Comparison of ENCODE assay signal across 9 cellular contexts in genomic region chr15:70111203-70112017, GRCh38. TPM values are rescaled to one million over a fixed set of nuclear protein-coding genes. Genes with fewer than 3 reads are reported as not detected.
DNase-seq lines count a peak whose midpoint lies in the region; ATAC-seq, FAIRE-seq and TF ChIP-seq lines count a peak whose summit lies in the region.
"Had no signal": no experiment of that assay in that cellular context is flagged by ENCODE, and none has a peak within 500 bp of the region (broad histone marks: within the 10 kb centered on the region; RNA-seq: fewer than 3 reads in every experiment).

No MANE protein-coding gene starts in this region.

- FAIRE-seq in K562 (lab: Jason Lieb, UNC) (peak; percentile 97), small intestine (lab: Jason Lieb, UNC) (no peak)

- H3K36me3 ChIP-seq in K562 (ENCODE audit: control insufficient read depth, insufficient read depth, low read length) (no peaks in the 10 kb centered on the region), iPS-18a (ENCODE audit: control insufficient read depth, low read depth, low read length) (no peaks in the 10 kb centered on the region), small intestine (ENCODE audit: control insufficient read depth in 2 of 2, insufficient read depth in 2 of 2, low read length in 2 of 2) (no peaks in the 10 kb centered on the region)
- H3K36me3 ChIP-seq in effector memory CD4-positive, alpha-beta T cell (ENCODE audit: control insufficient read depth, insufficient read depth, low read length) = no peaks in the 10 kb centered on the region
- H3K36me3 ChIP-seq: neutrophil had no signal

- H3K27me3 ChIP-seq in K562 (ENCODE audit: control insufficient read depth in 2 of 2, insufficient read depth in 2 of 2, low read length in 2 of 2) (peaks cover 2 to 5% of the 10 kb centered on the region in 2 experiments; a peak in 3 of 5 replicates), iPS-18a (ENCODE audit: control insufficient read depth, insufficient read depth, low read length) (no peaks in the 10 kb centered on the region), small intestine (ENCODE audit: control insufficient read depth in 2 of 2, insufficient read depth in 2 of 2, low read length in 2 of 2) (peaks cover 0 to 2% of the 10 kb centered on the region in 2 donors)
- no peaks in the 10 kb centered on the region for H3K27me3 ChIP-seq in effector memory CD4-positive, alpha-beta T cell (replicated peaks; ENCODE audit: control insufficient read depth, insufficient read depth, low read length, poor library complexity, severe bottlenecking)
- H3K27me3 ChIP-seq: neutrophil had no signal

- 11% methylated on average over 4 of the region's 7 CpGs for WGBS in K562 (ENCODE audit: insufficient coverage, low coverage, missing lambda C conversion rate)
- 9 to 25% (median 17%) methylated on average over 7 of the region's 7 CpGs for WGBS in small intestine, 3 donors

- H3K9me3 ChIP-seq in K562 (replicated peaks; ENCODE audit: control insufficient read depth, insufficient read depth, low read depth, low read length) = no peaks in the 10 kb centered on the region
- no peaks in the 10 kb centered on the region for H3K9me3 ChIP-seq in iPS-18a (ENCODE audit: control insufficient read depth, low read depth, low read length)
- no peaks in the 10 kb centered on the region for H3K9me3 ChIP-seq in small intestine (ENCODE audit: control insufficient read depth, low read depth)
- no peaks in the 10 kb centered on the region for H3K9me3 ChIP-seq in effector memory CD4-positive, alpha-beta T cell (ENCODE audit: control insufficient read depth, low read length)
- H3K9me3 ChIP-seq: neutrophil had no signal

- DNase-seq in GM04503 (ENCODE audit: low read depth) = peak; percentile 44
- DNase-seq in NCI-H2196 (lab: John Stamatoyannopoulos, UW; ENCODE audit: unreplicated experiment) = peak; percentile 34
- DNase-seq in K562 (ENCODE audit: extremely low read depth in 1 of 4, low spot score in 3 of 4) = peak; percentile 81 to 84 (median 83)
- peak; percentile 85 for DNase-seq in small intestine
- no peak for DNase-seq in activated naive CD4-positive, alpha-beta T cell treated with anti-CD3 and anti-CD28 coated beads, Interleukin-2, amount 50 U/mL, for 72 hours (ENCODE audit: low spot score in 2 of 2)
- DNase-seq in effector memory CD4-positive, alpha-beta T cell = no peak

- H2AFZ ChIP-seq in K562 (ENCODE audit: low read depth, low read length) = peak overlapping the region; percentile 60

- H3K9me3 Mint-ChIP-seq in activated naive CD4-positive, alpha-beta T cell treated with anti-CD3 and anti-CD28 coated beads, Interleukin-2, amount 50 U/mL, for 72 hours = no peaks in the 10 kb centered on the region

- ATAC-seq in K562 = peak; percentile 96
- no peak for ATAC-seq in activated naive CD4-positive, alpha-beta T cell treated with anti-CD3 and anti-CD28 coated beads, Interleukin-2, amount 50 U/mL, for 72 hours
- ATAC-seq in GM19328 (IDR thresholded peaks at IDR 0.05; ENCODE audit: unreplicated experiment) = no peak

- no peaks in the 10 kb centered on the region for H3K79me2 ChIP-seq in K562 (ENCODE audit: control insufficient read depth, insufficient read depth, low read length)

- no peak for TF ChIP-seq RAD21 in K562 (CRISPR knock-in tag; conservative IDR thresholded peaks at IDR 0.05 in 1 of 2, IDR thresholded peaks at IDR 0.05 in 1 of 2)

- no TSS peak for BruUV-seq in K562 (replicated peaks; lab: Mats Ljungman, UMichigan)

- no peaks in the 10 kb centered on the region for H3K9me1 ChIP-seq in K562 (ENCODE audit: control insufficient read depth, insufficient read depth, low read length)

- no peaks in the 10 kb centered on the region for H4K20me1 ChIP-seq in K562 (replicated peaks; ENCODE audit: control insufficient read depth, insufficient read depth, low read length)

- H3K27ac ChIP-seq in K562 (ENCODE audit: extremely low read depth, low read depth, low read length) = peak overlapping the region; percentile 55; the same call in 1 of the 3 replicates
- H3K27ac ChIP-seq in iPS-18a (ENCODE audit: low read length) = no peak overlapping the region
- H3K27ac ChIP-seq in small intestine (ENCODE audit: low read depth in 1 of 2, low read length in 1 of 2) = no peak overlapping the region
- H3K27ac ChIP-seq in effector memory CD4-positive, alpha-beta T cell (ENCODE audit: insufficient read depth, low read length, poor library complexity, severe bottlenecking) = no peak overlapping the region
- H3K27ac ChIP-seq: neutrophil had no signal

- TF ChIP-seq EP300 in K562 (IDR thresholded peaks at IDR 0.05; ENCODE audit: low read length) = 0 out of 2 replicates have a peak, but pooled peaks have one; percentile 41

- TF ChIP-seq POLR2A in K562 (conservative IDR thresholded peaks at IDR 0.05) = no peak

- peaks cover 9 to 11% of the 10 kb centered on the region in 2 experiments for H3K4me1 ChIP-seq in K562 (replicated peaks in 1 of 2; ENCODE audit: control insufficient read depth in 2 of 2, insufficient read depth in 2 of 2, low read length in 2 of 2)
- H3K4me1 ChIP-seq in iPS-18a (ENCODE audit: control insufficient read depth, low read depth, low read length) = peaks cover 18% of the 10 kb centered on the region
- peaks cover 6 to 9% of the 10 kb centered on the region in 2 donors for H3K4me1 ChIP-seq in small intestine (ENCODE audit: control insufficient read depth in 2 of 2, insufficient read depth in 1 of 2, low read depth in 1 of 2, low read length in 1 of 2)
- no peaks in the 10 kb centered on the region for H3K4me1 ChIP-seq in effector memory CD4-positive, alpha-beta T cell (ENCODE audit: control insufficient read depth, insufficient read depth, low read length, poor library complexity, severe bottlenecking)

- H3K36me3 Mint-ChIP-seq in activated naive CD4-positive, alpha-beta T cell treated with anti-CD3 and anti-CD28 coated beads, Interleukin-2, amount 50 U/mL, for 72 hours = no peaks in the 10 kb centered on the region

- peak overlapping the region; percentile 55 for H3K4me2 ChIP-seq in K562 (ENCODE audit: insufficient read depth, low read length)

- H3K9ac ChIP-seq in K562 (ENCODE audit: insufficient read depth in 1 of 2, low read depth in 2 of 2, low read length in 2 of 2) (peak overlapping the region in 1 of 2 experiments; percentile 77; a peak in 1 of 4 replicates), iPS-18a (ENCODE audit: low read length) (no peak overlapping the region)

- TF ChIP-seq CTCF in K562 (IDR thresholded peaks at IDR 0.05 in 2 of 3, conservative IDR thresholded peaks at IDR 0.05 in 1 of 3; ENCODE audit: insufficient read depth in 2 of 3, low read depth in 1 of 3, low read length in 3 of 3) = no peak

- intact Hi-C loops in K562 (cut with micrococcal nuclease) = loop anchor here (1.0 kb wide), 1 partner anchor 10 kb away; no protein-coding TSS in a partner anchor

- no peak overlapping the region; the same call in 1 of the 2 replicates for H3K4me3 ChIP-seq in K562
- peak overlapping the region; percentile 35 for H3K4me3 ChIP-seq in iPS-18a (ENCODE audit: low read length)
- H3K4me3 ChIP-seq in small intestine (ENCODE audit: low read depth in 1 of 2, low read length in 2 of 2) = no peak overlapping the region
- no peak overlapping the region for H3K4me3 ChIP-seq in effector memory CD4-positive, alpha-beta T cell (ENCODE audit: insufficient read depth, low read depth, low read length, poor library complexity, severe bottlenecking)

- no peak overlapping the region for H3K27ac Mint-ChIP-seq in activated naive CD4-positive, alpha-beta T cell treated with anti-CD3 and anti-CD28 coated beads, Interleukin-2, amount 50 U/mL, for 72 hours

- POLR2A ChIA-PET in K562 (lab: Yijun Ruan, JAX) = interaction anchor here (1.1 to 5.4 kb wide), 4 partner anchors 9 to 14 kb away, joined by 4 to 30 read pairs (median 8); no protein-coding TSS in a partner anchor

- in situ Hi-C loops in K562 (cut with MboI) = no loop called here

- CTCF ChIA-PET in K562 (lab: Yijun Ruan, JAX; ENCODE audit: low intra/inter-chr PET ratio) = no interaction called here

TF ChIP-seq in K562, 482 proteins besides CTCF, POLR2A, EP300 and RAD21 (continues in another document):
- no peak for TF ChIP-seq ZNF24 (IDR thresholded peaks at IDR 0.05)
- no peak for TF ChIP-seq CREM (IDR thresholded peaks at IDR 0.05; ENCODE audit: low read depth)
- TF ChIP-seq FOXM1 (IDR thresholded peaks at IDR 0.05; ENCODE audit: low read depth) = peak; percentile 67; the same call in 1 of the 2 replicates
- TF ChIP-seq FOXM1 (CRISPR knock-in tag; IDR thresholded peaks at IDR 0.05; ENCODE audit: low read depth) = no peak
- no peak for TF ChIP-seq FOXK2 (conservative IDR thresholded peaks at IDR 0.05 in 1 of 2, IDR thresholded peaks at IDR 0.05 in 1 of 2; ENCODE audit: low read depth in 2 of 2)

RNA-seq across cellular contexts. Expression of gene TLE3, which starts 13.7 kb away (rescaled TPM):
- total RNA-seq in K562 (2011; cell fraction: chromatin; rRNA removed; ENCODE audit: low replicate concordance) = 47.5 and 98.2 TPM in 2 replicates
- total RNA-seq in K562 (2011; cell fraction: nucleolus; rRNA removed) = 56.7 and 69.2 TPM in 2 replicates
- 49.1 and 56.6 TPM in 2 replicates for total RNA-seq in K562 (2011; cell fraction: nucleoplasm; rRNA removed)
- 26.9 and 31.6 TPM in 2 replicates for total RNA-seq in K562 (2014; rRNA removed)
- 13.4 and 14.2 TPM in 2 replicates for total RNA-seq in K562 (2014; rRNA removed; fragmentation: Illumina TruSeq; extraction: Trizol)
- 14.1 and 14.3 TPM in 2 replicates for total RNA-seq in K562 (2015; rRNA removed; fragmentation: Illumina TruSeq; extraction: Trizol)
- 78.3 and 84.2 TPM in 2 replicates for total RNA-seq in K562 (2021)
- 6.4 and 14.8 TPM in 2 replicates for polyA plus RNA-seq in K562 (2011; rRNA removed)
- polyA plus RNA-seq in K562 (2011; cell fraction: cytosol; rRNA removed) = 8.4 and 9.7 TPM in 2 replicates
- 34.5 and 47.6 TPM in 2 replicates for polyA plus RNA-seq in K562 (2011; cell fraction: nucleus; rRNA removed)
- polyA plus RNA-seq in K562 (2012) = 33.7 and 52.9 TPM in 2 replicates
- 14.4 and 30.2 TPM in 2 replicates for polyA plus RNA-seq in K562 (2014; fragmentation: Illumina TruSeq; extraction: Trizol)
- polyA plus RNA-seq in K562 (2014; fragmentation: Nextera tagmentation; extraction: Ambion mirVana) = 1 to 10 TPM; 1.5 to 2.3 TPM
- polyA plus RNA-seq in K562 (2014; rRNA removed) = 21.1 and 25.2 TPM in 2 replicates
- 32.3 and 47.1 TPM in 2 replicates for polyA minus RNA-seq in K562 (2011; rRNA and poly(A)+ RNA removed)
- 34.6 and 56.1 TPM in 2 replicates for polyA minus RNA-seq in K562 (2011; cell fraction: cytosol; rRNA and poly(A)+ RNA removed)
- 45.1 and 56.8 TPM in 2 replicates for polyA minus RNA-seq in K562 (2011; cell fraction: nucleus; rRNA and poly(A)+ RNA removed)
- 10 to 100 TPM; 14.3 to 22.2 (median 14.6) TPM for polyA plus RNA-seq in small intestine
- total RNA-seq in activated naive CD4-positive, alpha-beta T cell treated with anti-CD3 and anti-CD28 coated beads, Interleukin-2, amount 50 U/mL, for 72 hours = 100 to 1,000 TPM in 1 of 2 donors, 10 to 100 TPM in 1; 82.9 to 171 TPM

Comparison
In these comparisons a context has a peak if more than half of its experiments do, and no peak if none do; other contexts are left out.
1. DNase-seq: peak in GM04503 (single experiment), NCI-H2196 (single experiment), K562 (4 of 4) and small intestine (single experiment); none in activated naive CD4-positive, alpha-beta T cell treated with anti-CD3 and anti-CD28 coated beads, Interleukin-2, amount 50 U/mL, for 72 hours (0 of 2) and effector memory CD4-positive, alpha-beta T cell (0 of 3).